Comparison of ENCODE assay signal across 17 cellular contexts in the genomic region with DNA sequence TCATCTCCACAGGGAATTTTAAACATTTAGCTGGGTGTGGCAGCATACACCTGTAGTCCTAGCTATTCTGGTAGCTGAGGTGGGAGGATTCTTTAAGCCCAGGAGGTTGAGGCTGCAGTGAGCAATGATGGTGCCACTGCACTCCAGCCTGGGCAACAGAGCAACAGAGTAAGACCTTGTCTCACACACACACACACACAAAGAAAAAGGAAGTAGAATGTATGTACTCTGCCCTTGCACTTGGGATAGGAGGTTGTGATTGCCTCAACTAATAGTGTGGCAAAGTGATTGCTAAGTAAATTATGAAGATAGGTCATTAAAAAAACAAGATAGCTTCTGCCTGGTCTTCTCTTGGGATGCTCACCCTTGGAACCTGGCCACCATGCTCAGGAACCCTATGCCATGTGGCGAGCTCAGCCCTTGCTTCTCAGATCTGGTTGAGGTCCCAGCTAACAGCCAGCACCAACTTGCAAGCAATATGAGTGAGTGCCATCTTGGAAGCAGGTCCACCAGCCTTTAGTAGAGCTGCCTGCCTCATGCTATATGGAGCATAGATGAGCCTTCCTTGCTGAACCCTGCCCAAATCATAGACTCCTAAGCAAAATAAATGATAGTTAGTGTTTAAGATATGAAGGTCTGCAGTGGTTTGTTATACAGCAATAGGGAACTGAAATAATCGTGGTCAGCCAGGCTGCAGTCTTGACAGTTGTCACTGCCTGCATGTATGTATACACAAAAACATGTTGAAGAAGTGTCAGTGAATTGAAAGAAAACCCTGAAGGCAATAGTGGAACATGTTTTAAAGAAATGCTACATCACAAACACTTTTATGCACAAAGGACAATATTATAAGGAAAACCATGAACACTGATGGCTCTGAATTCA. TPM values are rescaled to one million over a fixed set of nuclear protein-coding genes. Genes with fewer than 3 reads are reported as not detected.
DNase-seq lines count a peak whose midpoint lies in the region; ATAC-seq and TF ChIP-seq lines count a peak whose summit lies in the region.
"Had no signal": no experiment of that assay in that cellular context is flagged by ENCODE, and none has a peak within 500 bp of the region (broad histone marks: within the 10 kb centered on the region; RNA-seq: fewer than 3 reads in every experiment).

No MANE protein-coding gene starts in this region.

- no peaks in the 10 kb centered on the region for H3K27me3 ChIP-seq in left ventricle myocardium inferior (ENCODE audit: low read depth)
- H3K27me3 ChIP-seq: suprapubic skin had no signal

- H3K4me1 ChIP-seq in left ventricle myocardium inferior, result peaks cover 2% of the 10 kb centered on the region
- H3K4me1 ChIP-seq: lower lobe of right lung, suprapubic skin had no signal

- intact Hi-C loops in left ventricle myocardium inferior (cut with micrococcal nuclease), result loop anchor here (10.0 kb wide), 2 partner anchors 157 to 317 kb away; no protein-coding TSS in a partner anchor

- H3K27ac ChIP-seq in left ventricle myocardium inferior (replicated peaks), result no peak overlapping the region
- H3K27ac ChIP-seq: lower lobe of right lung, suprapubic skin had no signal

- DNase-seq in CD1c-positive myeloid dendritic cell (ENCODE audit: extremely low spot score), result peak; percentile 17
- DNase-seq in amygdala (lab: John Stamatoyannopoulos, UW), result no peak
- DNase-seq in T-helper 1 cell, result no peak
- DNase-seq in GM19240 (ENCODE audit: insufficient read length, low spot score), result no peak
- DNase-seq in left ventricle myocardium inferior, result no peak
- DNase-seq: amniotic stem cell; effector CD4-positive, alpha-beta T cell; glutamatergic neuron; lower lobe of right lung; NCI-H82; stimulated activated CD4-positive, alpha-beta T cell treated with anti-CD3 and anti-CD28 coated beads, Interleukin-4, amount 100 ng/mL, for 1 hour; T-helper 17 cell had no signal

- H3K4me3 ChIP-seq in left ventricle myocardium inferior, result no peak overlapping the region
- H3K4me3 ChIP-seq: lower lobe of right lung, suprapubic skin had no signal

- TF ChIP-seq CTCF in left ventricle myocardium inferior (IDR thresholded peaks at IDR 0.05; ENCODE audit: borderline replicate concordance), result no peak

- ATAC-seq in GM19324 (IDR thresholded peaks at IDR 0.05; ENCODE audit: low FRiP score, unreplicated experiment) (peak; percentile 72), HG02759 (IDR thresholded peaks at IDR 0.05; ENCODE audit: unreplicated experiment) (peak; percentile 90), HG03571 (IDR thresholded peaks at IDR 0.05; ENCODE audit: unreplicated experiment) (peak; percentile 81)
- ATAC-seq: HCT116, lower lobe of right lung, T-helper 17 cell had no signal

- no peaks in the 10 kb centered on the region for H3K9me3 ChIP-seq in left ventricle myocardium inferior (replicated peaks)
- H3K9me3 ChIP-seq: lower lobe of right lung, suprapubic skin had no signal

- peaks cover 24% of the 10 kb centered on the region for H3K36me3 ChIP-seq in left ventricle myocardium inferior

RNA-seq across cellular contexts. Expression of a gene that starts 30.1 kb away (rescaled TPM):
- 8.2 TPM for total RNA-seq in left ventricle myocardium inferior
